1 cellular context compared by ENCODE assay signal in the genomic region with DNA sequence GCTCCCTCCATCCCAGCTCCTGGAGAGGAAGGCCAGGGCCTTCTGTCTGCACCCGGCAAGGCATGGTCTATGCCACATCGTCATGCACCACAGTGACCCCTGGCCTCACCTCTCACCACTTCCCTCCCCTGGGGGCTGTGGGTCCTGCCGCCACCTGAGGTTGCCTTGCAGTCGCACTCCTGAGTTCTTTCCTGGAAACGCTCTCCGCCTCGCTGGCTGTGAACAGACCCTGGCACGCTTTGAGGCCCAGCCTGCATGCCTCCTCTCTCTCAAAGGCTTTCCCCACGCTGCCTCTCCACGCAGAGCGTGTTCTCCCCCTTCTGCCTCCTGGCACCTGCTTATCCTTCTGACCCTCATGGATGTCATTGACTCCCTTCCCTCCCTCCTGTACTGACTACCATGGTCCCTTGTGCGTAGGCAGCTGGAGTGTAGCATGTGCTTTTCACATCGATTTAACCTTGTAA.
A peak's percentile ranks its signal among the peaks of the same experiment; 100 is the strongest.
TF ChIP-seq lines count a peak whose summit lies in the region.

No MANE protein-coding gene starts in this region.

TF ChIP-seq in GM12878, 131 proteins besides CTCF, POLR2A, EP300 and RAD21 (continued from another document):
- TF ChIP-seq MTA3 (IDR thresholded peaks at IDR 0.05; ENCODE audit: borderline replicate concordance, low read length) (no peak), KAT2A (conservative IDR thresholded peaks at IDR 0.05; ENCODE audit: control insufficient read depth, low read depth, low read length) (no peak), SP1 (IDR thresholded peaks at IDR 0.05; ENCODE audit: low read depth, low read length) (no peak), RUNX3 (IDR thresholded peaks at IDR 0.05; ENCODE audit: low read length) (peak; percentile 38), NR2F1 (conservative IDR thresholded peaks at IDR 0.05) (peak; percentile 88), EED (IDR thresholded peaks at IDR 0.05; ENCODE audit: low read depth) (peak; percentile 68), YBX1 (IDR thresholded peaks at IDR 0.05) (no peak), CREM (IDR thresholded peaks at IDR 0.05; ENCODE audit: low read depth) (no peak), ETV6 (conservative IDR thresholded peaks at IDR 0.05 in 1 of 2, IDR thresholded peaks at IDR 0.05 in 1 of 2; ENCODE audit: borderline replicate concordance in 1 of 2, low read depth in 1 of 2) (peak in 1 of 2 experiments; percentile 90; a peak in 2 of 4 replicates), MEF2B (IDR thresholded peaks at IDR 0.05; ENCODE audit: partially characterized antibody, poor library complexity, severe bottlenecking) (peak; percentile 65), EZH2 (IDR thresholded peaks at IDR 0.05; ENCODE audit: borderline replicate concordance, control insufficient read depth, low read depth, low read length) (no peak), FOXM1 (IDR thresholded peaks at IDR 0.05; ENCODE audit: low read depth, low read length) (no peak), LARP7 (IDR thresholded peaks at IDR 0.05) (no peak), CBFB (IDR thresholded peaks at IDR 0.05; ENCODE audit: low read depth) (no peak), MTA2 (IDR thresholded peaks at IDR 0.05; ENCODE audit: low read depth) (no peak), SMC3 (IDR thresholded peaks at IDR 0.05; ENCODE audit: borderline replicate concordance, low read length) (no peak), HDGF (IDR thresholded peaks at IDR 0.05) (peak; percentile 59; the same call in 1 of the 2 replicates), MYB (IDR thresholded peaks at IDR 0.05; ENCODE audit: borderline replicate concordance, low read depth, low read length) (no peak), FOS (IDR thresholded peaks at IDR 0.05; ENCODE audit: borderline replicate concordance, extremely low read depth, insufficient read length) (no peak), NR2C2 (IDR thresholded peaks at IDR 0.05; ENCODE audit: borderline replicate concordance, control insufficient read depth, insufficient read length, low read depth) (no peak), CREB1 (IDR thresholded peaks at IDR 0.05; ENCODE audit: low read depth) (no peak), SKIL (IDR thresholded peaks at IDR 0.05; ENCODE audit: low read depth, poor library complexity, severe bottlenecking) (no peak), IKZF1 (conservative IDR thresholded peaks at IDR 0.05) (peak; percentile 69), SPI1 (IDR thresholded peaks at IDR 0.05; ENCODE audit: borderline replicate concordance, insufficient read depth, low read depth, low read length) (peak; percentile 29; the same call in 1 of the 2 replicates), PAX5 (IDR thresholded peaks at IDR 0.05; ENCODE audit: borderline replicate concordance, low read depth, low read length) (peak; percentile 76; the same call in 1 of the 2 replicates)
- TF ChIP-seq, protein P1, sequence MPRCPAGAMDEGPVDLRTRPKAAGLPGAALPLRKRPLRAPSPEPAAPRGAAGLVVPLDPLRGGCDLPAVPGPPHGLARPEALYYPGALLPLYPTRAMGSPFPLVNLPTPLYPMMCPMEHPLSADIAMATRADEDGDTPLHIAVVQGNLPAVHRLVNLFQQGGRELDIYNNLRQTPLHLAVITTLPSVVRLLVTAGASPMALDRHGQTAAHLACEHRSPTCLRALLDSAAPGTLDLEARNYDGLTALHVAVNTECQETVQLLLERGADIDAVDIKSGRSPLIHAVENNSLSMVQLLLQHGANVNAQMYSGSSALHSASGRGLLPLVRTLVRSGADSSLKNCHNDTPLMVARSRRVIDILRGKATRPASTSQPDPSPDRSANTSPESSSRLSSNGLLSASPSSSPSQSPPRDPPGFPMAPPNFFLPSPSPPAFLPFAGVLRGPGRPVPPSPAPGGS (IDR thresholded peaks at IDR 0.05; ENCODE audit: borderline replicate concordance, insufficient read depth, low read depth, low read length, poor library complexity, severe bottlenecking): no peak
- TF ChIP-seq, protein P2, sequence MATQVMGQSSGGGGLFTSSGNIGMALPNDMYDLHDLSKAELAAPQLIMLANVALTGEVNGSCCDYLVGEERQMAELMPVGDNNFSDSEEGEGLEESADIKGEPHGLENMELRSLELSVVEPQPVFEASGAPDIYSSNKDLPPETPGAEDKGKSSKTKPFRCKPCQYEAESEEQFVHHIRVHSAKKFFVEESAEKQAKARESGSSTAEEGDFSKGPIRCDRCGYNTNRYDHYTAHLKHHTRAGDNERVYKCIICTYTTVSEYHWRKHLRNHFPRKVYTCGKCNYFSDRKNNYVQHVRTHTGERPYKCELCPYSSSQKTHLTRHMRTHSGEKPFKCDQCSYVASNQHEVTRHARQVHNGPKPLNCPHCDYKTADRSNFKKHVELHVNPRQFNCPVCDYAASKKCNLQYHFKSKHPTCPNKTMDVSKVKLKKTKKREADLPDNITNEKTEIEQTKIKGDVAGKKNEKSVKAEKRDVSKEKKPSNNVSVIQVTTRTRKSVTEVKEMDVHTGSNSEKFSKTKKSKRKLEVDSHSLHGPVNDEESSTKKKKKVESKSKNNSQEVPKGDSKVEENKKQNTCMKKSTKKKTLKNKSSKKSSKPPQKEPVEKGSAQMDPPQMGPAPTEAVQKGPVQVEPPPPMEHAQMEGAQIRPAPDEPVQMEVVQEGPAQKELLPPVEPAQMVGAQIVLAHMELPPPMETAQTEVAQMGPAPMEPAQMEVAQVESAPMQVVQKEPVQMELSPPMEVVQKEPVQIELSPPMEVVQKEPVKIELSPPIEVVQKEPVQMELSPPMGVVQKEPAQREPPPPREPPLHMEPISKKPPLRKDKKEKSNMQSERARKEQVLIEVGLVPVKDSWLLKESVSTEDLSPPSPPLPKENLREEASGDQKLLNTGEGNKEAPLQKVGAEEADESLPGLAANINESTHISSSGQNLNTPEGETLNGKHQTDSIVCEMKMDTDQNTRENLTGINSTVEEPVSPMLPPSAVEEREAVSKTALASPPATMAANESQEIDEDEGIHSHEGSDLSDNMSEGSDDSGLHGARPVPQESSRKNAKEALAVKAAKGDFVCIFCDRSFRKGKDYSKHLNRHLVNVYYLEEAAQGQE (IDR thresholded peaks at IDR 0.05; ENCODE audit: low read depth, low read length): no peak
- TF ChIP-seq, protein P3, sequence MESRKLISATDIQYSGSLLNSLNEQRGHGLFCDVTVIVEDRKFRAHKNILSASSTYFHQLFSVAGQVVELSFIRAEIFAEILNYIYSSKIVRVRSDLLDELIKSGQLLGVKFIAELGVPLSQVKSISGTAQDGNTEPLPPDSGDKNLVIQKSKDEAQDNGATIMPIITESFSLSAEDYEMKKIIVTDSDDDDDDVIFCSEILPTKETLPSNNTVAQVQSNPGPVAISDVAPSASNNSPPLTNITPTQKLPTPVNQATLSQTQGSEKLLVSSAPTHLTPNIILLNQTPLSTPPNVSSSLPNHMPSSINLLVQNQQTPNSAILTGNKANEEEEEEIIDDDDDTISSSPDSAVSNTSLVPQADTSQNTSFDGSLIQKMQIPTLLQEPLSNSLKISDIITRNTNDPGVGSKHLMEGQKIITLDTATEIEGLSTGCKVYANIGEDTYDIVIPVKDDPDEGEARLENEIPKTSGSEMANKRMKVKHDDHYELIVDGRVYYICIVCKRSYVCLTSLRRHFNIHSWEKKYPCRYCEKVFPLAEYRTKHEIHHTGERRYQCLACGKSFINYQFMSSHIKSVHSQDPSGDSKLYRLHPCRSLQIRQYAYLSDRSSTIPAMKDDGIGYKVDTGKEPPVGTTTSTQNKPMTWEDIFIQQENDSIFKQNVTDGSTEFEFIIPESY (IDR thresholded peaks at IDR 0.05): no peak
- TF ChIP-seq, protein P4, sequence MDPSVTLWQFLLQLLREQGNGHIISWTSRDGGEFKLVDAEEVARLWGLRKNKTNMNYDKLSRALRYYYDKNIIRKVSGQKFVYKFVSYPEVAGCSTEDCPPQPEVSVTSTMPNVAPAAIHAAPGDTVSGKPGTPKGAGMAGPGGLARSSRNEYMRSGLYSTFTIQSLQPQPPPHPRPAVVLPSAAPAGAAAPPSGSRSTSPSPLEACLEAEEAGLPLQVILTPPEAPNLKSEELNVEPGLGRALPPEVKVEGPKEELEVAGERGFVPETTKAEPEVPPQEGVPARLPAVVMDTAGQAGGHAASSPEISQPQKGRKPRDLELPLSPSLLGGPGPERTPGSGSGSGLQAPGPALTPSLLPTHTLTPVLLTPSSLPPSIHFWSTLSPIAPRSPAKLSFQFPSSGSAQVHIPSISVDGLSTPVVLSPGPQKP (IDR thresholded peaks at IDR 0.05; ENCODE audit: low read depth, low read length): no peak
TF ChIP-seq in GM12878: peak in this region for 10.
